36 cellular contexts compared by ENCODE assay signal in the genomic region with DNA sequence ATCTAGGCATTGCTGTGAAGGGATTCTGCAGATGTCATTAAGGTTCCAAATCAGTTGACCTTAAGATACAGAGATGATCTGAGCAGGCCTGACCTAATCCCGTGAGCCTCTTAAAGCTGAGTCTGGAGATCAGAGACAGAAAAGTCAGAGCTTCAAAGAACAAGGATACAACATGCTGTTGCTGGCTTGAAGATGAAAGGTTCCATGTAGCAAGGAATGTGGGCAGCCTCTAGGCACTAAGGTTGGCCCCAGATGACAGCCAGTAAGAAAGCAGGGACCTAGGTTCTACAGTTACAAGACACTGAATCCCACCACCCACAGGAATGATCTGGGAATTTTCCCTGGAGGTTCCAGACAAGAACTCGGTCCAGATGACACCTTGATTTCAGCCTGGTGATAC.
"Had no signal": no experiment of that assay in that cellular context is flagged by ENCODE, and none has a peak within 500 bp of the region (broad histone marks: within the 10 kb centered on the region; RNA-seq: fewer than 3 reads in every experiment).

No MANE protein-coding gene starts in this region.

- H3K9me3 Mint-ChIP-seq: activated T-helper 17 cell treated with anti-CD3 and anti-CD28 coated beads, Interleukin-2, amount 50 U/mL, for 72 hours had no signal

- ATAC-seq: activated CD8-positive, alpha-beta T cell treated with anti-CD3 and anti-CD28 coated beads for 36 hours; activated T-cell treated with anti-CD3 and anti-CD28 coated beads, Interleukin-2, amount 50 U/mL, for 72 hours; activated T-helper 17 cell treated with anti-CD3 and anti-CD28 coated beads, Interleukin-2, amount 50 U/mL, for 72 hours; PC-3; T-cell had no signal

- H3K27ac Mint-ChIP-seq: activated CD4-positive, alpha-beta T cell treated with anti-CD3 and anti-CD28 coated beads, Interleukin-2, amount 10 ng/mL, durations not matched to agents 24 days and 14 days; activated CD8-positive, alpha-beta T cell treated with anti-CD3 and anti-CD28 coated beads for 36 hours; activated naive CD8-positive, alpha-beta T cell treated with anti-CD3 and anti-CD28 coated beads for 36 hours; activated T-cell treated with anti-CD3 and anti-CD28 coated beads, Interleukin-2, amount 50 U/mL, for 72 hours; activated T-helper 17 cell treated with anti-CD3 and anti-CD28 coated beads, Interleukin-2, amount 50 U/mL, for 72 hours; T-cell had no signal

- H3K9me3 ChIP-seq: Peyer's patch, SJSA1, SK-N-SH had no signal

- H3K27me3 Mint-ChIP-seq: activated CD8-positive, alpha-beta T cell treated with anti-CD3 and anti-CD28 coated beads for 36 hours had no signal

- H3K36me3 ChIP-seq: brain microvascular endothelial cell, cardiac muscle cell, Peyer's patch, SJSA1 had no signal

- H3K4me3 Mint-ChIP-seq: activated CD4-positive, alpha-beta T cell treated with anti-CD3 and anti-CD28 coated beads, Interleukin-2, amount 10 ng/mL, durations not matched to agents 24 days and 14 days; activated CD8-positive, alpha-beta T cell treated with anti-CD3 and anti-CD28 coated beads for 36 hours; activated naive CD8-positive, alpha-beta T cell treated with anti-CD3 and anti-CD28 coated beads for 36 hours; activated T-cell treated with anti-CD3 and anti-CD28 coated beads, Interleukin-2, amount 50 U/mL, for 72 hours; activated T-helper 17 cell treated with anti-CD3 and anti-CD28 coated beads, Interleukin-2, amount 50 U/mL, for 72 hours; central memory CD8-positive, alpha-beta T cell; T-cell had no signal

- H3K4me1 Mint-ChIP-seq: activated T-helper 17 cell treated with anti-CD3 and anti-CD28 coated beads, Interleukin-2, amount 50 U/mL, for 72 hours; central memory CD8-positive, alpha-beta T cell had no signal

- DNase-seq: activated CD4-positive, alpha-beta T cell treated with anti-CD3 and anti-CD28 coated beads, Interleukin-2, amount 10 ng/mL, durations not matched to agents 24 days and 14 days; activated CD4-positive, alpha-beta T cell treated with anti-CD3 and anti-CD28 coated beads, Interleukin-2, amount 50 U/mL, for 4 hours; activated CD8-positive, alpha-beta T cell treated with anti-CD3 and anti-CD28 coated beads for 36 hours; activated effector memory CD4-positive, alpha-beta T cell treated with anti-CD3 and anti-CD28 coated beads, Interleukin-2, amount 50 U/mL, for 16 hours; activated naive CD4-positive, alpha-beta T cell; activated naive CD4-positive, alpha-beta T cell treated with anti-CD3 and anti-CD28 coated beads, Interleukin-2, amount 50 U/mL, for 16 hours; activated naive CD8-positive, alpha-beta T cell treated with anti-CD3 and anti-CD28 coated beads for 36 hours; activated T-cell treated with anti-CD3 and anti-CD28 coated beads, Interleukin-2, amount 50 U/mL, for 1 hour; activated T-cell treated with anti-CD3 and anti-CD28 coated beads, Interleukin-2, amount 50 U/mL, for 72 hours; amniotic stem cell; aorta; brain microvascular endothelial cell; NCI-H1092 treated with DMSO at 0.1 percent for 48 hours; NCI-H1417; NCI-H146; NCI-H187; NCI-H2029 treated with DMSO at 0.1 percent for 48 hours; NCI-H2107; NCI-H2171 treated with DMSO at 0.1 percent for 48 hours; NCI-H226; NCI-H446 treated with DMSO at 0.1 percent for 48 hours; NCI-H524; NCI-H69; NK-92 treated with Interleukin-12 subunit alpha and Interleukin-12 subunit beta, amount 100 ng/mL, for 24 hours; PC-3; Peyer's patch; RPMI8226; SHP77 treated with DMSO at 0.1 percent for 48 hours; SK-N-SH; T-cell; T-helper 2 cell; T-helper 9 cell had no signal

- H3K27me3 ChIP-seq: brain microvascular endothelial cell, cardiac muscle cell, Peyer's patch, SJSA1 had no signal

- H3K4me3 ChIP-seq: cardiac muscle cell, Peyer's patch, SJSA1 had no signal

- H3K36me3 Mint-ChIP-seq: activated naive CD8-positive, alpha-beta T cell treated with anti-CD3 and anti-CD28 coated beads for 36 hours; T-cell had no signal

- H3K4me1 ChIP-seq: SJSA1 had no signal
